Comparison of ENCODE assay signal across 24 cellular contexts in genomic region chr2:232295971-232296370, GRCh38.
"Had no signal": no experiment of that assay in that cellular context is flagged by ENCODE, and none has a peak within 500 bp of the region (broad histone marks: within the 10 kb centered on the region; RNA-seq: fewer than 3 reads in every experiment).

No MANE protein-coding gene starts in this region.

- DNase-seq: dorsolateral prefrontal cortex; effector CD4-positive, alpha-beta T cell; foreskin fibroblast; gastrocnemius medialis; head of caudate nucleus; kidney; natural killer cell; occipital lobe; ovary; posterior cingulate gyrus; retina; right lobe of liver; small intestine; stimulated activated CD4-positive, alpha-beta T cell treated with anti-CD3 and anti-CD28 coated beads, Interleukin-15, amount 100 ng/mL, for 24 hours; stimulated activated CD4-positive, alpha-beta T cell treated with anti-CD3 and anti-CD28 coated beads, Interleukin-2, amount 100 ng/mL, for 48 hours; stimulated activated naive B cell treated with anti-CD40 and anti-IgM and Interleukin-4, amounts not matched to agents 10 μg/mL and 1 μg/mL and 100 μg/mL, for 72 hours; transverse colon had no signal

- H3K36me3 ChIP-seq: gastrocnemius medialis, ovary, thoracic aorta had no signal

- ATAC-seq: esophagus mucosa; gastrocnemius medialis; left lobe of liver; natural killer cell; right lobe of liver; stimulated activated naive B cell treated with anti-CD40 and anti-IgM and Interleukin-4, amounts not matched to agents 10 μg/mL and 1 μg/mL and 100 μg/mL, for 72 hours had no signal

- H3K9me3 ChIP-seq: gastrocnemius medialis, ovary, right lobe of liver, thoracic aorta, transverse colon, vagina had no signal

- H3K27me3 ChIP-seq: dorsolateral prefrontal cortex, gastrocnemius medialis, hepatocyte, ovary, right lobe of liver, transverse colon, vagina had no signal

- H3K4me1 ChIP-seq: gastrocnemius medialis, right lobe of liver, vagina had no signal

- H3K4me3 ChIP-seq: dorsolateral prefrontal cortex, gastrocnemius medialis, hepatocyte, lung, ovary, right lobe of liver, thoracic aorta, transverse colon, vagina had no signal

- H3K27ac ChIP-seq: dorsolateral prefrontal cortex, epithelial cell of prostate, gastrocnemius medialis, hepatocyte, ovary, right lobe of liver, thoracic aorta, transverse colon, vagina had no signal
